1 cellular context compared by ENCODE assay signal in genomic region chr20:14865169-14865568, GRCh38.
TF ChIP-seq lines count a peak whose summit lies in the region.

No MANE protein-coding gene starts in this region.

TF ChIP-seq in H1, 55 proteins besides CTCF, POLR2A, EP300 and RAD21 (continued from another document):
- TF ChIP-seq SIRT6 (IDR thresholded peaks at IDR 0.05; ENCODE audit: low read length): no peak
- no peak for TF ChIP-seq SP1 (IDR thresholded peaks at IDR 0.05; ENCODE audit: low read depth, low read length)
- no peak for TF ChIP-seq ZNF274 (IDR thresholded peaks at IDR 0.05; ENCODE audit: borderline replicate concordance, extremely low read depth, low read length)
- no peak for TF ChIP-seq EGR1 (IDR thresholded peaks at IDR 0.05; ENCODE audit: borderline replicate concordance, low read depth, low read length)
- no peak for TF ChIP-seq MAFK (IDR thresholded peaks at IDR 0.05; ENCODE audit: low read depth, low read length)
- TF ChIP-seq CHD2 (IDR thresholded peaks at IDR 0.05; ENCODE audit: low read length): no peak
- no peak for TF ChIP-seq SAP30 (IDR thresholded peaks at IDR 0.05; ENCODE audit: insufficient read depth, insufficient replicate concordance, low read length)
- TF ChIP-seq TEAD4 (IDR thresholded peaks at IDR 0.05; ENCODE audit: low read depth, low read length): no peak
- TF ChIP-seq BRCA1 (IDR thresholded peaks at IDR 0.05; ENCODE audit: low read depth, low read length): no peak
- TF ChIP-seq NRF1 (IDR thresholded peaks at IDR 0.05; ENCODE audit: low read depth, low read length): no peak
- no peak for TF ChIP-seq TAF1 (IDR thresholded peaks at IDR 0.05; ENCODE audit: low read depth, low read length)
- no peak for TF ChIP-seq TBP (IDR thresholded peaks at IDR 0.05; ENCODE audit: low read depth, low read length)
TF ChIP-seq in H1: peak in this region for 0.
